ENCODE assay signal across 11 cellular contexts in the genomic region with DNA sequence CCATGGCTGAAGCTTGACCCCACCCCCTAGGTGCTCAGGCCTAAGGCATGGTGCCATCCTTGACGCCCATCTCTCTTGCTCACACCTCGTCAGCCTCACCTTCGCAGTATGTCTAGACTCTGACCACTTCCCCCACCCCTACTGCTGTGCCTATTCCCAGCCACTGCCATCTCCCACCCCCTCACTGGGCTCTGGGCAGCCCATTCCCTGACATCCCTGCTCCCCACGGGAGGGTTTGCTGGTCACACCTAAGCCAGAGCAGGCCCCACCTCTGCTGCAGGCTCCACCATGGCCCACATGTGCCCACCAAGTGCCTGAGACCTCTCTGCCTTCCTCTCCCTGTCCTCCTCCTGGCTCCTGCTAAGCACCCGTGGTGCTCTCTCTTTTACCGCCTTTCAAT. TPM values are rescaled to one million over a fixed set of nuclear protein-coding genes. Genes with fewer than 3 reads are reported as not detected.
"Had no signal": no experiment of that assay in that cellular context is flagged by ENCODE, and none has a peak within 500 bp of the region (broad histone marks: within the 10 kb centered on the region; RNA-seq: fewer than 3 reads in every experiment).

No MANE protein-coding gene starts in this region.

- H3K4me1 ChIP-seq: HAP-1 had no signal

- H2AFZ ChIP-seq: GM23248 had no signal

- H3K4me3 ChIP-seq: GM23248, HAP-1 had no signal

- H3K36me3 ChIP-seq: HAP-1 had no signal

- DNase-seq: GM23248, GOT3, H7, KG1 had no signal

- H3K27ac ChIP-seq: GM23248, HL-60 had no signal

- H3K9me3 ChIP-seq: HAP-1 had no signal

- ATAC-seq: HCT116, HepG2 had no signal

- H3K9ac ChIP-seq: GM23248 had no signal

RNA-seq across cellular contexts. Expression of a gene that starts 47.7 kb away (rescaled TPM):
- total RNA-seq: GM23248, H4, H7, HepG2, HT1080 had no signal
- polyA plus RNA-seq: GM23248, HepG2, IgD-negative memory B cell had no signal
